Comparison of ENCODE assay signal across 13 cellular contexts in genomic region chr7:107078517-107078966, GRCh38. TPM values are rescaled to one million over a fixed set of nuclear protein-coding genes. Genes with fewer than 3 reads are reported as not detected.
DNase-seq lines count a peak whose midpoint lies in the region; ATAC-seq and TF ChIP-seq lines count a peak whose summit lies in the region.
"Had no signal": no experiment of that assay in that cellular context is flagged by ENCODE, and none has a peak within 500 bp of the region (broad histone marks: within the 10 kb centered on the region; RNA-seq: fewer than 3 reads in every experiment).

No MANE protein-coding gene starts in this region.

- TF ChIP-seq CTCF in PC-9 (conservative IDR thresholded peaks at IDR 0.05) (no peak), fibroblast of pulmonary artery (IDR thresholded peaks at IDR 0.05; ENCODE audit: low read length, missing control alignments) (no peak)

- H3K9me2 ChIP-seq in PC-9 (ENCODE audit: insufficient read depth), result no peaks in the 10 kb centered on the region

- CTCF ChIA-PET in PC-9 (lab: Charles Lee), result no interaction called here

- H3K9me3 ChIP-seq in PC-9 (ENCODE audit: insufficient read depth, low read depth), result no peaks in the 10 kb centered on the region
- no peaks in the 10 kb centered on the region for H3K9me3 ChIP-seq in aorta (ENCODE audit: control insufficient read depth, low read length)
- H3K9me3 ChIP-seq: BLaER1 treated with 17β-estradiol and CSF1 and Interleukin-3, amounts not matched to agents 10 nM and 100 nM had no signal

- no peak overlapping the region for H2AFZ ChIP-seq in PC-9

- H3K4me2 ChIP-seq in PC-9, result peak overlapping the region; percentile 31; the same call in 1 of the 2 replicates
- H3K4me2 ChIP-seq: BLaER1 treated with 17β-estradiol and CSF1 and Interleukin-3, amounts not matched to agents 10 nM and 100 nM had no signal

- WGBS in aorta, 2 donors, result 87 to 100% methylated on average over 2 of the region's 2 CpGs

- no peaks in the 10 kb centered on the region for H4K20me1 ChIP-seq in PC-9 (ENCODE audit: insufficient read depth)
- H4K20me1 ChIP-seq: BLaER1 treated with 17β-estradiol and CSF1 and Interleukin-3, amounts not matched to agents 10 nM and 100 nM had no signal

- ATAC-seq in Right ventricle myocardium inferior (peak; percentile 10), left ventricle myocardium superior (no peak), aorta (ENCODE audit: low FRiP score) (peak; percentile 15), HG03097 (IDR thresholded peaks at IDR 0.05; ENCODE audit: low FRiP score, unreplicated experiment) (no peak), HG02973 (IDR thresholded peaks at IDR 0.05; ENCODE audit: unreplicated experiment) (no peak), HG02763 (IDR thresholded peaks at IDR 0.05; ENCODE audit: unreplicated experiment) (no peak)
- ATAC-seq: stimulated activated naive CD8-positive, alpha-beta T cell treated with anti-CD3 and anti-CD28 coated beads, Interleukin-15, Interleukin-2, amounts not matched to agents 100 U/mL and 50 U/mL, for 24 hours had no signal

- DNase-seq in Right ventricle myocardium inferior (ENCODE audit: missing footprints), result no peak
- no peak for DNase-seq in left ventricle myocardium superior
- DNase-seq in PC-9, result peak; percentile 50 to 81
- DNase-seq in fibroblast of pulmonary artery (ENCODE audit: low read depth), result peak; percentile 55
- DNase-seq in aorta, result no peak
- DNase-seq: activated gamma-delta T cell treated with Interleukin-2 at 50 U/mL for 16 hours; NCI-H526 treated with DMSO at 0.1 percent for 48 hours; stimulated activated CD4-positive, alpha-beta T cell treated with anti-CD3 and anti-CD28 coated beads, Interleukin-12 subunit alpha, Interleukin-12 subunit beta, amount 100 ng/mL, for 4 hours; stimulated activated naive CD8-positive, alpha-beta T cell treated with anti-CD3 and anti-CD28 coated beads, Interleukin-15, Interleukin-2, amounts not matched to agents 100 U/mL and 50 U/mL, for 24 hours had no signal

- H3K27me3 ChIP-seq in PC-9 (ENCODE audit: insufficient read depth, low read depth) (no peaks in the 10 kb centered on the region), aorta (ENCODE audit: control insufficient read depth in 1 of 2, insufficient read depth in 2 of 2, low read length in 1 of 2) (no peaks in the 10 kb centered on the region)
- H3K27me3 ChIP-seq: BLaER1 treated with 17β-estradiol and CSF1 and Interleukin-3, amounts not matched to agents 10 nM and 100 nM had no signal

- peaks cover 9% of the 10 kb centered on the region for H3K4me1 ChIP-seq in PC-9 (replicated peaks; ENCODE audit: insufficient read depth)
- H3K4me1 ChIP-seq in aorta (ENCODE audit: control insufficient read depth in 1 of 2, insufficient read depth in 2 of 2, low read length in 2 of 2), result no peaks in the 10 kb centered on the region

- H3K27ac ChIP-seq in PC-9 (no peak overlapping the region), aorta (ENCODE audit: low read depth in 1 of 2, low read length in 2 of 2) (no peak overlapping the region)
- H3K27ac ChIP-seq: BLaER1 treated with 17β-estradiol and CSF1 and Interleukin-3, amounts not matched to agents 10 nM and 100 nM had no signal

- POLR2A ChIA-PET in PC-9 (lab: Charles Lee; ENCODE audit: unreplicated experiment), result no interaction called here

- no TSS peak for BruUV-seq in PC-9 (replicated peaks; lab: Mats Ljungman, UMichigan)

- H3K4me3 ChIP-seq in PC-9, result no peak overlapping the region
- H3K4me3 ChIP-seq in fibroblast of pulmonary artery (replicated peaks; ENCODE audit: low read depth, low read length), result no peak overlapping the region
- H3K4me3 ChIP-seq in aorta (ENCODE audit: low read length in 2 of 2), result no peak overlapping the region
- H3K4me3 ChIP-seq: BLaER1 treated with 17β-estradiol and CSF1 and Interleukin-3, amounts not matched to agents 10 nM and 100 nM had no signal

- intact Hi-C loops in Right ventricle myocardium inferior (cut with DNase I) (no loop called here), left ventricle myocardium superior (cut with micrococcal nuclease) (no loop called here), PC-9 (cut with micrococcal nuclease; ENCODE audit: unreplicated experiment) (no loop called here), aorta (cut with DNase I) (no loop called here)

- H3F3A ChIP-seq in PC-9 (ENCODE audit: insufficient read depth, low read depth), result no peaks in the 10 kb centered on the region

- H3K36me3 ChIP-seq in PC-9 (ENCODE audit: low read depth) (no peaks in the 10 kb centered on the region), aorta (ENCODE audit: control insufficient read depth in 1 of 2, insufficient read depth in 2 of 2, low read length in 1 of 2) (no peaks in the 10 kb centered on the region)
- H3K36me3 ChIP-seq: BLaER1 treated with 17β-estradiol and CSF1 and Interleukin-3, amounts not matched to agents 10 nM and 100 nM had no signal

- no peaks in the 10 kb centered on the region for H3K79me2 ChIP-seq in PC-9 (ENCODE audit: low read depth)

RNA-seq across cellular contexts. Expression of gene PRKAR2B, which starts 34.0 kb away (rescaled TPM):
- total RNA-seq in Right ventricle myocardium inferior, result 23.2 TPM
- 24.2 TPM for total RNA-seq in left ventricle myocardium superior
- total RNA-seq in PC-9 (2021), result 2.7 and 2.9 TPM in 2 replicates
- total RNA-seq in aorta, result 1 to 10 TPM; 4.0 to 4.8 TPM
- polyA plus RNA-seq in aorta, result 1 to 10 TPM; 1.7 to 2.6 TPM

Comparison
In these comparisons a context has a peak if more than half of its experiments do, and no peak if none do; other contexts are left out.
1. ATAC-seq: peak in Right ventricle myocardium inferior (single experiment) and aorta (single experiment); none in left ventricle myocardium superior (single experiment), HG03097 (single experiment), HG02973 (single experiment) and HG02763 (single experiment).
2. DNase-seq: peak in PC-9 (2 of 2) and fibroblast of pulmonary artery (single experiment); none in Right ventricle myocardium inferior (single experiment), left ventricle myocardium superior (single experiment) and aorta (0 of 2).